10 cellular contexts compared by ENCODE assay signal in the genomic region with DNA sequence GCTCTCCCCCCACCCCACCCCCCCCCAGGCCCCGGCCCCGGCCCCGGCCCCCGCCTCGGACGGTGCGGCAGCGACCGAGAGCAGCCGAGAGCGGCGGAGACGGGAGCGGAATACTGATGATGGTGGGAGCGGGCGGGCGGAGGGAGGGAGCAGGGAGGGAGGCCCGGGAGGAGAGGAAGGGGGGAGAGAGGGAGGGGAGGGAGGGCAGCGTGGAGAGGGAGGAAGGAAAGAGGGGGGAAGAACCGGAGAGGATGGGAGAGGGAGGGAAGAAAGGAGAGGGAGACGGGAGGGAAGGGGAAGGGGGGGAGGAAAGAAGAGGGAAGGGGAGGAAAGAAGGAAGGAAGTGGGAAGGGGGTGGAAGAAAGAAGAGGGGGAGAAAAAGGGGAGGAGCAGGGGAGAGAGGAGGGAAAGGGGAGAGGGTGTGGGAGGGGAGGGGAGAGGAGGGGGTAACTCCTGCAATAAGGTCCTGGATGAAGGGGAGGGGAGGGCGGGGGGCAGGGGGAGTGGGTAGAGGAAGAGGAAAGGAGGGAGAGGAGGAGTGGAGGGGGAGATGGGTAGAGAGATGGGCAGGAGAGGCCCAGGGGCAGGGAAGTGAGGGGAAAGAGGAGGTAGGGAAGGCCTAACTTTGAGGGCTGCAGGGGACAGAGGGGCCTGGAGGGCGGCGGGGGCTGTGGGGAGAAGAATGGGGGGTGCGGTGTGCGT. TPM values are rescaled to one million over a fixed set of nuclear protein-coding genes. Genes with fewer than 3 reads are reported as not detected.
DNase-seq lines count a peak whose midpoint lies in the region; ATAC-seq, FAIRE-seq and TF ChIP-seq lines count a peak whose summit lies in the region.
"Had no signal": no experiment of that assay in that cellular context is flagged by ENCODE, and none has a peak within 500 bp of the region (broad histone marks: within the 10 kb centered on the region; RNA-seq: fewer than 3 reads in every experiment).

A gene with protein sequence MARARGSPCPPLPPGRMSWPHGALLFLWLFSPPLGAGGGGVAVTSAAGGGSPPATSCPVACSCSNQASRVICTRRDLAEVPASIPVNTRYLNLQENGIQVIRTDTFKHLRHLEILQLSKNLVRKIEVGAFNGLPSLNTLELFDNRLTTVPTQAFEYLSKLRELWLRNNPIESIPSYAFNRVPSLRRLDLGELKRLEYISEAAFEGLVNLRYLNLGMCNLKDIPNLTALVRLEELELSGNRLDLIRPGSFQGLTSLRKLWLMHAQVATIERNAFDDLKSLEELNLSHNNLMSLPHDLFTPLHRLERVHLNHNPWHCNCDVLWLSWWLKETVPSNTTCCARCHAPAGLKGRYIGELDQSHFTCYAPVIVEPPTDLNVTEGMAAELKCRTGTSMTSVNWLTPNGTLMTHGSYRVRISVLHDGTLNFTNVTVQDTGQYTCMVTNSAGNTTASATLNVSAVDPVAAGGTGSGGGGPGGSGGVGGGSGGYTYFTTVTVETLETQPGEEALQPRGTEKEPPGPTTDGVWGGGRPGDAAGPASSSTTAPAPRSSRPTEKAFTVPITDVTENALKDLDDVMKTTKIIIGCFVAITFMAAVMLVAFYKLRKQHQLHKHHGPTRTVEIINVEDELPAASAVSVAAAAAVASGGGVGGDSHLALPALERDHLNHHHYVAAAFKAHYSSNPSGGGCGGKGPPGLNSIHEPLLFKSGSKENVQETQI (minus strand): TSS at position 115 of the 702 bp plus-strand sequence. CDS start 19,597 bp downstream, outside the sequence.

- TF ChIP-seq POLR2A in K562 (conservative IDR thresholded peaks at IDR 0.05), result no peak

- no peak within 1 kb of the TSS for H2BK15ac ChIP-seq in mesendoderm (replicated peaks; ENCODE audit: low read depth)

- H2AK5ac ChIP-seq in mesendoderm (ENCODE audit: low read length), result no peak within 1 kb of the TSS

- H3K4me1 ChIP-seq in left ventricle myocardium inferior, result peaks cover 6% of the 10 kb centered on the region
- peaks cover 7 to 33% of the 10 kb centered on the region in 2 experiments for H3K4me1 ChIP-seq in K562 (replicated peaks in 1 of 2; ENCODE audit: control insufficient read depth in 2 of 2, insufficient read depth in 2 of 2, low read length in 2 of 2)
- no peaks in the 10 kb centered on the region for H3K4me1 ChIP-seq in mesendoderm (ENCODE audit: control insufficient read depth, low read depth, low read length)
- H3K4me1 ChIP-seq in BE2C, result no peaks in the 10 kb centered on the region
- H3K4me1 ChIP-seq: foreskin keratinocyte had no signal

- H3K23ac ChIP-seq in mesendoderm (ENCODE audit: low read length), result no peak within 1 kb of the TSS

- no peaks in the 10 kb centered on the region for H3K79me2 ChIP-seq in K562 (ENCODE audit: control insufficient read depth, insufficient read depth, low read length)
- no peaks in the 10 kb centered on the region for H3K79me2 ChIP-seq in mesendoderm (ENCODE audit: control insufficient read depth, insufficient read depth, low read length)

- peaks cover 96% of the 10 kb centered on the region for H3K27me3 ChIP-seq in left ventricle myocardium inferior (ENCODE audit: low read depth)
- peaks cover 0 to 17% of the 10 kb centered on the region in 2 experiments; a peak in 2 of 5 replicates for H3K27me3 ChIP-seq in K562 (ENCODE audit: control insufficient read depth in 2 of 2, insufficient read depth in 2 of 2, low read length in 2 of 2)
- H3K27me3 ChIP-seq in mesendoderm (ENCODE audit: insufficient read depth, low read length, poor library complexity), result peaks cover 35% of the 10 kb centered on the region
- H3K27me3 ChIP-seq in BE2C, result peaks cover 43% of the 10 kb centered on the region

- no CpG with 5 or more reads among the region's 26 CpGs for WGBS in K562 (ENCODE audit: insufficient coverage, low coverage, missing lambda C conversion rate)
- no CpG with 5 or more reads among the region's 26 CpGs for WGBS in mesendoderm (ENCODE audit: extremely low coverage, insufficient coverage, low lambda C conversion rate)

- H2BK5ac ChIP-seq in mesendoderm (ENCODE audit: low read length), result no peak within 1 kb of the TSS

- no peaks in the 10 kb centered on the region for H3K9me1 ChIP-seq in K562 (ENCODE audit: control insufficient read depth, insufficient read depth, low read length)

- no peak within 1 kb of the TSS for H3K4ac ChIP-seq in mesendoderm (ENCODE audit: low read depth, low read length)

- H3K9ac ChIP-seq in K562 (ENCODE audit: insufficient read depth in 1 of 2, low read depth in 2 of 2, low read length in 2 of 2) (no peak within 1 kb of the TSS; a peak in 1 of 4 replicates), mesendoderm (ENCODE audit: low read length) (no peak within 1 kb of the TSS)

- TF ChIP-seq CTCF in left ventricle myocardium inferior (IDR thresholded peaks at IDR 0.05; ENCODE audit: borderline replicate concordance) (no peak), K562 (IDR thresholded peaks at IDR 0.05 in 2 of 3, conservative IDR thresholded peaks at IDR 0.05 in 1 of 3; ENCODE audit: insufficient read depth in 2 of 3, low read depth in 1 of 3, low read length in 3 of 3) (no peak), BE2C (IDR thresholded peaks at IDR 0.05; ENCODE audit: low read depth, low read length) (no peak)

- H3K4me3 ChIP-seq in left ventricle myocardium inferior (peak within 1 kb of the TSS; percentile 58), K562 (peak within 1 kb of the TSS; percentile 42), mesendoderm (ENCODE audit: low read length) (no peak within 1 kb of the TSS), BE2C (ENCODE audit: low read depth, low read length) (no peak within 1 kb of the TSS)

- peak within 1 kb of the TSS; percentile 25 for H3K56ac ChIP-seq in mesendoderm (ENCODE audit: low read length)

- BruUV-seq in K562 (replicated peaks; lab: Mats Ljungman, UMichigan), result no TSS peak

- TF ChIP-seq RAD21 in K562 (CRISPR knock-in tag; conservative IDR thresholded peaks at IDR 0.05 in 1 of 2, IDR thresholded peaks at IDR 0.05 in 1 of 2), result no peak

- ATAC-seq in Right ventricle myocardium inferior, result no peak
- peak; percentile 50 for ATAC-seq in K562
- no peak for ATAC-seq in GM19395 (IDR thresholded peaks at IDR 0.05; ENCODE audit: unreplicated experiment)
- ATAC-seq: foreskin keratinocyte had no signal

- H3K18ac ChIP-seq in mesendoderm (ENCODE audit: low read length), result peak within 1 kb of the TSS; percentile 35

- in situ Hi-C loops in K562 (cut with MboI), result no loop called here

- H3K9me3 ChIP-seq in left ventricle myocardium inferior (replicated peaks), result no peaks in the 10 kb centered on the region
- no peaks in the 10 kb centered on the region for H3K9me3 ChIP-seq in K562 (replicated peaks; ENCODE audit: control insufficient read depth, insufficient read depth, low read depth, low read length)
- H3K9me3 ChIP-seq in BE2C, result no peaks in the 10 kb centered on the region

- H2BK120ac ChIP-seq in mesendoderm (ENCODE audit: low read depth, low read length), result no peak within 1 kb of the TSS

- no peak within 1 kb of the TSS for H4K8ac ChIP-seq in mesendoderm (ENCODE audit: low read depth, low read length)

- H4K20me1 ChIP-seq in K562 (replicated peaks; ENCODE audit: control insufficient read depth, insufficient read depth, low read length), result no peaks in the 10 kb centered on the region

- peak within 1 kb of the TSS; percentile 32; the same call in 1 of the 2 replicates for H3K4me2 ChIP-seq in K562 (ENCODE audit: insufficient read depth, low read length)
- no peak within 1 kb of the TSS for H3K4me2 ChIP-seq in mesendoderm (ENCODE audit: low read length)

- H3K27ac ChIP-seq in left ventricle myocardium inferior (replicated peaks) (no peak within 1 kb of the TSS), K562 (ENCODE audit: extremely low read depth, low read depth, low read length) (no peak within 1 kb of the TSS), mesendoderm (ENCODE audit: low read depth, low read length) (no peak within 1 kb of the TSS)
- H3K27ac ChIP-seq: foreskin keratinocyte had no signal

- intact Hi-C loops in left ventricle myocardium inferior (cut with micrococcal nuclease), result no loop called here
- intact Hi-C loops in Right ventricle myocardium inferior (cut with DNase I), result no loop called here
- intact Hi-C loops in K562 (cut with micrococcal nuclease), result no loop called here

- FAIRE-seq in K562 (lab: Jason Lieb, UNC) (no peak), urothelium cell line (lab: Jason Lieb, UNC) (no peak)

- POLR2A ChIA-PET in K562 (lab: Yijun Ruan, JAX), result interaction anchor here (0.6 to 1.0 kb wide), 2 partner anchors 236 to 531 kb away, joined by 3 read pairs; no protein-coding TSS in a partner anchor

- TF ChIP-seq EP300 in K562 (IDR thresholded peaks at IDR 0.05; ENCODE audit: low read length), result no peak

- H3K36me3 ChIP-seq in left ventricle myocardium inferior (no peaks in the 10 kb centered on the region), K562 (ENCODE audit: control insufficient read depth, insufficient read depth, low read length) (no peaks in the 10 kb centered on the region), mesendoderm (ENCODE audit: control insufficient read depth, insufficient read depth, low read length) (no peaks in the 10 kb centered on the region), BE2C (no peaks in the 10 kb centered on the region)

- no peaks in the 10 kb centered on the region for H3K79me1 ChIP-seq in mesendoderm (ENCODE audit: low read length)

- no peak within 1 kb of the TSS for H2AFZ ChIP-seq in K562 (ENCODE audit: low read depth, low read length)

- H4K5ac ChIP-seq in mesendoderm (ENCODE audit: low read length), result no peak within 1 kb of the TSS

- DNase-seq in left ventricle myocardium inferior, result no peak
- DNase-seq in Right ventricle myocardium inferior (ENCODE audit: missing footprints), result no peak
- peak; percentile 57 to 76 (median 69) for DNase-seq in K562 (ENCODE audit: extremely low read depth in 1 of 4, low spot score in 3 of 4)
- peak; percentile 78 for DNase-seq in mesendoderm
- DNase-seq in urothelium cell line (ENCODE audit: low spot score), result peak; percentile 75
- DNase-seq in BE2C, result no peak
- DNase-seq in NCI-H774 (lab: John Stamatoyannopoulos, UW), result no peak
- DNase-seq: foreskin keratinocyte had no signal

- CTCF ChIA-PET in K562 (lab: Yijun Ruan, JAX; ENCODE audit: low intra/inter-chr PET ratio), result no interaction called here

RNA-seq across cellular contexts. Expression of the gene that starts here (rescaled TPM):
- 0.47 TPM for total RNA-seq in left ventricle myocardium inferior
- total RNA-seq in Right ventricle myocardium inferior, result 0.92 TPM
- 1.8 and 10.9 TPM in 2 replicates for total RNA-seq in K562 (2011; cell fraction: chromatin; rRNA removed; ENCODE audit: low replicate concordance)
- total RNA-seq in K562 (2011; cell fraction: nucleolus; rRNA removed), result 7.1 and 16.3 TPM in 2 replicates
- total RNA-seq in K562 (2011; cell fraction: nucleoplasm; rRNA removed), result 5.1 and 6.8 TPM in 2 replicates
- total RNA-seq in K562 (2014; rRNA removed), result 2.9 TPM in 2 replicates
- total RNA-seq in K562 (2014; rRNA removed; fragmentation: Illumina TruSeq; extraction: Trizol), result 0.10 and 0.18 TPM in 2 replicates
- total RNA-seq in K562 (2015; rRNA removed; fragmentation: Illumina TruSeq; extraction: Trizol), result 1.1 TPM in 2 replicates
- 9.5 and 9.6 TPM in 2 replicates for total RNA-seq in K562 (2021)
- polyA plus RNA-seq in K562 (2011; rRNA removed), result 3.0 and 4.0 TPM in 2 replicates
- polyA plus RNA-seq in K562 (2011; cell fraction: cytosol; rRNA removed), result 3.9 and 17.2 TPM in 2 replicates
- polyA plus RNA-seq in K562 (2011; cell fraction: nucleus; rRNA removed), result 2.5 and 6.6 TPM in 2 replicates
- 4.6 and 8.7 TPM in 2 replicates for polyA plus RNA-seq in K562 (2012)
- 0.21 and 2.7 TPM in 2 replicates for polyA plus RNA-seq in K562 (2014; fragmentation: Illumina TruSeq; extraction: Trizol)
- not detected for polyA plus RNA-seq in K562 (2014; fragmentation: Nextera tagmentation; extraction: Ambion mirVana)
- 2.0 and 3.1 TPM in 2 replicates for polyA plus RNA-seq in K562 (2014; rRNA removed)
- 1.5 and 2.8 TPM in 2 replicates for polyA minus RNA-seq in K562 (2011; rRNA and poly(A)+ RNA removed)
- polyA minus RNA-seq in K562 (2011; cell fraction: cytosol; rRNA and poly(A)+ RNA removed), result 15.2 and 16.2 TPM in 2 replicates
- polyA minus RNA-seq in K562 (2011; cell fraction: nucleus; rRNA and poly(A)+ RNA removed), result 1.9 and 2.2 TPM in 2 replicates
- 0.31 TPM for polyA plus RNA-seq in mesendoderm (2013, experiment 1 of 2)
- 0.24 TPM for polyA plus RNA-seq in mesendoderm (2013, experiment 2 of 2)
- polyA plus RNA-seq in BE2C (2012; ENCODE audit: insufficient read depth, insufficient read length, low read depth), result 7.9 TPM
- total RNA-seq: activated CD8-positive, alpha-beta memory T cell treated with anti-CD3 and anti-CD28 coated beads for 36 hours; foreskin keratinocyte had no signal
- polyA plus RNA-seq: foreskin keratinocyte had no signal

Comparison
In these comparisons a context has a peak if more than half of its experiments do, and no peak if none do; other contexts are left out.
1. DNase-seq: peak in K562 (4 of 4), mesendoderm (single experiment) and urothelium cell line (single experiment); none in left ventricle myocardium inferior (single experiment), Right ventricle myocardium inferior (single experiment), BE2C (single experiment) and NCI-H774 (single experiment).
2. H3K4me3 ChIP-seq: peak in left ventricle myocardium inferior (single experiment) and K562 (single experiment); none in mesendoderm (single experiment) and BE2C (single experiment).